In the genomic region with DNA sequence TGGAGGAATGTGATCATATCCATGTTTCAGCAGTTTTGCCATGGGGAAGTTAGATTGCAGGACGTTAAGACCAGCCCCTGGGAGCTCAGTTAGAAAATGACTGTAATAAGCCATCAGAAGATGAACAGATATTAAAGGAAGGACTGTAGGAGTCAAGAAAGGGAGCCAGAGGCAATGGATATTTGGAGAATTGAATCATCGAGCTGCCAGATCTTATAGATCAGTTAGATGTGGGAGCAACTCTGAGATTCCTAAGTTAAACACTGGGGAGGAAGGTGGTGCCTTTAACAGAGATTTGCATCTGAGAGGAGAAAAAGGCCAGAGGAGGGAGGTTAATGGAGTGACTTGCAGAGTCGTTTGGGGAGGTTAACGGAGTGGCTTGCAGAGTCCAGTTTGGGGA, we compare ENCODE assay signal across 7 cellular contexts.
"Had no signal": no experiment of that assay in that cellular context is flagged by ENCODE, and none has a peak within 500 bp of the region (broad histone marks: within the 10 kb centered on the region; RNA-seq: fewer than 3 reads in every experiment).

No MANE protein-coding gene starts in this region.

- H3K4me3 ChIP-seq: HAP-1 had no signal

- H3K27ac Mint-ChIP-seq: H9, HFFc6 had no signal

- H3K9me3 ChIP-seq: HAP-1 had no signal

- DNase-seq: GOT3, H7, H9, HCEC 1CT, HFFc6 had no signal

- ATAC-seq: HCT116 had no signal

- H3K4me1 ChIP-seq: HAP-1 had no signal

- H3K4me3 Mint-ChIP-seq: H9, HFFc6 had no signal

- H3K36me3 ChIP-seq: HAP-1 had no signal
